ENCODE assay signal across 1 cellular context in the genomic region with DNA sequence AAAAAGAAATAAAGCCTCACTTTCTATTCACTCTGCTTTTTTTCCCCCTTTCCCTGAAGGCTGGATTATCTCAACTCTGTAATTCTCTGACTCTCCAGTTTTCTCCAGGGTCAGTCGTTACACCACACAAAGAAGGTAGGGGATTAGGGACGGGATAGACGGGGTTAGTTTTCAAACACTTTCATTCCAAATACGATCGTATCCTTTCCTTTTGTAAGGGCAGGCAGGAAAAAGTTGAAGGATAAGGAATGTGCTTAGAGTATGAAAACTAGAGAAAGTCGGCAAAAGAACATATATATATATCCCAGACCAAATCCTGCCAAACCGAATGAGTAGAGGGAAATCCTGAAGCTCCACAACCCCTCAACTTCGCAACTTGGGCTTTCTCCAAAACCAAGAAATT.
TF ChIP-seq lines count a peak whose summit lies in the region.

No MANE protein-coding gene starts in this region.

TF ChIP-seq in HepG2, 621 proteins besides CTCF, POLR2A, EP300 and RAD21:
- no peak for TF ChIP-seq ZSCAN29 (CRISPR knock-in tag; conservative IDR thresholded peaks at IDR 0.05)
- no peak for TF ChIP-seq MAZ (IDR thresholded peaks at IDR 0.05; ENCODE audit: borderline replicate concordance, low read depth, low read length)
- TF ChIP-seq MAZ (CRISPR knock-in tag; IDR thresholded peaks at IDR 0.05; ENCODE audit: low read depth) = no peak
- TF ChIP-seq ZNF160 (CRISPR knock-in tag; IDR thresholded peaks at IDR 0.05) = no peak
- no peak for TF ChIP-seq LCORL (IDR thresholded peaks at IDR 0.05)
- TF ChIP-seq LCORL (CRISPR knock-in tag; IDR thresholded peaks at IDR 0.05) = 0 out of 2 replicates have a peak, but pooled peaks have one; percentile 14
- no peak for TF ChIP-seq SATB2 (CRISPR knock-in tag; IDR thresholded peaks at IDR 0.05)
- no peak for TF ChIP-seq NFRKB (IDR thresholded peaks at IDR 0.05)
- TF ChIP-seq DZIP1 (CRISPR knock-in tag; IDR thresholded peaks at IDR 0.05) = no peak
- no peak for TF ChIP-seq CBFB (CRISPR knock-in tag; IDR thresholded peaks at IDR 0.05)
- peak; percentile 18 for TF ChIP-seq ASH2L (IDR thresholded peaks at IDR 0.05; ENCODE audit: insufficient read length, low read depth, low read length)
- no peak for TF ChIP-seq TOPORS (CRISPR knock-in tag; IDR thresholded peaks at IDR 0.05)
- TF ChIP-seq KDM3A (CRISPR knock-in tag; IDR thresholded peaks at IDR 0.05; ENCODE audit: low read depth) = no peak
- TF ChIP-seq ZNF44 (CRISPR knock-in tag; IDR thresholded peaks at IDR 0.05) = 0 out of 2 replicates have a peak, but pooled peaks have one; percentile 3
- 0 out of 2 replicates have a peak, but pooled peaks have one; percentile 9 for TF ChIP-seq ZNF766 (CRISPR knock-in tag; IDR thresholded peaks at IDR 0.05; ENCODE audit: borderline replicate concordance)
- TF ChIP-seq SIX1 (CRISPR knock-in tag; IDR thresholded peaks at IDR 0.05; ENCODE audit: borderline replicate concordance) = no peak
- no peak; the same call in 1 of the 2 replicates for TF ChIP-seq SP5 (CRISPR knock-in tag; IDR thresholded peaks at IDR 0.05; ENCODE audit: borderline replicate concordance, low read depth)
- 0 out of 2 replicates have a peak, but pooled peaks have one; percentile 10 for TF ChIP-seq ESRRA (CRISPR knock-in tag; IDR thresholded peaks at IDR 0.05; ENCODE audit: low read depth)
- no peak for TF ChIP-seq TOE1 (CRISPR knock-in tag; IDR thresholded peaks at IDR 0.05)
- no peak for TF ChIP-seq YEATS4 (CRISPR knock-in tag; IDR thresholded peaks at IDR 0.05; ENCODE audit: borderline replicate concordance)
- TF ChIP-seq, protein P1, sequence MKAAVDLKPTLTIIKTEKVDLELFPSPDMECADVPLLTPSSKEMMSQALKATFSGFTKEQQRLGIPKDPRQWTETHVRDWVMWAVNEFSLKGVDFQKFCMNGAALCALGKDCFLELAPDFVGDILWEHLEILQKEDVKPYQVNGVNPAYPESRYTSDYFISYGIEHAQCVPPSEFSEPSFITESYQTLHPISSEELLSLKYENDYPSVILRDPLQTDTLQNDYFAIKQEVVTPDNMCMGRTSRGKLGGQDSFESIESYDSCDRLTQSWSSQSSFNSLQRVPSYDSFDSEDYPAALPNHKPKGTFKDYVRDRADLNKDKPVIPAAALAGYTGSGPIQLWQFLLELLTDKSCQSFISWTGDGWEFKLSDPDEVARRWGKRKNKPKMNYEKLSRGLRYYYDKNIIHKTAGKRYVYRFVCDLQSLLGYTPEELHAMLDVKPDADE (CRISPR knock-in tag; IDR thresholded peaks at IDR 0.05) = no peak
- no peak for TF ChIP-seq SMAD3 (CRISPR knock-in tag; IDR thresholded peaks at IDR 0.05)
- no peak for TF ChIP-seq MEIS1 (CRISPR knock-in tag; IDR thresholded peaks at IDR 0.05; ENCODE audit: borderline replicate concordance)
- no peak for TF ChIP-seq ZNF354B (CRISPR knock-in tag; IDR thresholded peaks at IDR 0.05)
- no peak for TF ChIP-seq CC2D1A (CRISPR knock-in tag; IDR thresholded peaks at IDR 0.05)
- TF ChIP-seq ZFP36L2 (CRISPR knock-in tag; IDR thresholded peaks at IDR 0.05) = no peak
- no peak for TF ChIP-seq NFYB (CRISPR knock-in tag; IDR thresholded peaks at IDR 0.05)
- no peak for TF ChIP-seq ZNF761 (CRISPR knock-in tag; conservative IDR thresholded peaks at IDR 0.05)
- TF ChIP-seq, protein P2, sequence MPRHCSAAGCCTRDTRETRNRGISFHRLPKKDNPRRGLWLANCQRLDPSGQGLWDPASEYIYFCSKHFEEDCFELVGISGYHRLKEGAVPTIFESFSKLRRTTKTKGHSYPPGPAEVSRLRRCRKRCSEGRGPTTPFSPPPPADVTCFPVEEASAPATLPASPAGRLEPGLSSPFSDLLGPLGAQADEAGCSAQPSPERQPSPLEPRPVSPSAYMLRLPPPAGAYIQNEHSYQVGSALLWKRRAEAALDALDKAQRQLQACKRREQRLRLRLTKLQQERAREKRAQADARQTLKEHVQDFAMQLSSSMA (CRISPR knock-in tag; IDR thresholded peaks at IDR 0.05) = no peak
- TF ChIP-seq ZNF136 (CRISPR knock-in tag; IDR thresholded peaks at IDR 0.05; ENCODE audit: low read depth) = 0 out of 2 replicates have a peak, but pooled peaks have one; percentile 4
- no peak for TF ChIP-seq NKX3-1 (CRISPR knock-in tag; IDR thresholded peaks at IDR 0.05)
- no peak for TF ChIP-seq ZBTB3 (CRISPR knock-in tag; IDR thresholded peaks at IDR 0.05; ENCODE audit: borderline replicate concordance, low read depth)
- TF ChIP-seq, protein P3, sequence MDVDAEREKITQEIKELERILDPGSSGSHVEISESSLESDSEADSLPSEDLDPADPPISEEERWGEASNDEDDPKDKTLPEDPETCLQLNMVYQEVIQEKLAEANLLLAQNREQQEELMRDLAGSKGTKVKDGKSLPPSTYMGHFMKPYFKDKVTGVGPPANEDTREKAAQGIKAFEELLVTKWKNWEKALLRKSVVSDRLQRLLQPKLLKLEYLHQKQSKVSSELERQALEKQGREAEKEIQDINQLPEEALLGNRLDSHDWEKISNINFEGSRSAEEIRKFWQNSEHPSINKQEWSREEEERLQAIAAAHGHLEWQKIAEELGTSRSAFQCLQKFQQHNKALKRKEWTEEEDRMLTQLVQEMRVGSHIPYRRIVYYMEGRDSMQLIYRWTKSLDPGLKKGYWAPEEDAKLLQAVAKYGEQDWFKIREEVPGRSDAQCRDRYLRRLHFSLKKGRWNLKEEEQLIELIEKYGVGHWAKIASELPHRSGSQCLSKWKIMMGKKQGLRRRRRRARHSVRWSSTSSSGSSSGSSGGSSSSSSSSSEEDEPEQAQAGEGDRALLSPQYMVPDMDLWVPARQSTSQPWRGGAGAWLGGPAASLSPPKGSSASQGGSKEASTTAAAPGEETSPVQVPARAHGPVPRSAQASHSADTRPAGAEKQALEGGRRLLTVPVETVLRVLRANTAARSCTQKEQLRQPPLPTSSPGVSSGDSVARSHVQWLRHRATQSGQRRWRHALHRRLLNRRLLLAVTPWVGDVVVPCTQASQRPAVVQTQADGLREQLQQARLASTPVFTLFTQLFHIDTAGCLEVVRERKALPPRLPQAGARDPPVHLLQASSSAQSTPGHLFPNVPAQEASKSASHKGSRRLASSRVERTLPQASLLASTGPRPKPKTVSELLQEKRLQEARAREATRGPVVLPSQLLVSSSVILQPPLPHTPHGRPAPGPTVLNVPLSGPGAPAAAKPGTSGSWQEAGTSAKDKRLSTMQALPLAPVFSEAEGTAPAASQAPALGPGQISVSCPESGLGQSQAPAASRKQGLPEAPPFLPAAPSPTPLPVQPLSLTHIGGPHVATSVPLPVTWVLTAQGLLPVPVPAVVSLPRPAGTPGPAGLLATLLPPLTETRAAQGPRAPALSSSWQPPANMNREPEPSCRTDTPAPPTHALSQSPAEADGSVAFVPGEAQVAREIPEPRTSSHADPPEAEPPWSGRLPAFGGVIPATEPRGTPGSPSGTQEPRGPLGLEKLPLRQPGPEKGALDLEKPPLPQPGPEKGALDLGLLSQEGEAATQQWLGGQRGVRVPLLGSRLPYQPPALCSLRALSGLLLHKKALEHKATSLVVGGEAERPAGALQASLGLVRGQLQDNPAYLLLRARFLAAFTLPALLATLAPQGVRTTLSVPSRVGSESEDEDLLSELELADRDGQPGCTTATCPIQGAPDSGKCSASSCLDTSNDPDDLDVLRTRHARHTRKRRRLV (CRISPR knock-in tag; IDR thresholded peaks at IDR 0.05) = peak; percentile 34; the same call in 1 of the 2 replicates
- no peak for TF ChIP-seq TBX2 (CRISPR knock-in tag; IDR thresholded peaks at IDR 0.05; ENCODE audit: borderline replicate concordance)
- TF ChIP-seq ZEB1 (IDR thresholded peaks at IDR 0.05; ENCODE audit: insufficient replicate concordance, low read depth) = no peak
- no peak for TF ChIP-seq HNF1B (CRISPR knock-in tag; IDR thresholded peaks at IDR 0.05)
- TF ChIP-seq DNMT3B (CRISPR knock-in tag; conservative IDR thresholded peaks at IDR 0.05) = no peak
- TF ChIP-seq RARA (CRISPR knock-in tag; IDR thresholded peaks at IDR 0.05) = no peak
- TF ChIP-seq ARNT (IDR thresholded peaks at IDR 0.05) = no peak
- no peak for TF ChIP-seq NR2C2 (CRISPR knock-in tag; IDR thresholded peaks at IDR 0.05; ENCODE audit: borderline replicate concordance)
- TF ChIP-seq ZNF720 (CRISPR knock-in tag; IDR thresholded peaks at IDR 0.05) = no peak
- no peak for TF ChIP-seq HMGA1 (CRISPR knock-in tag; conservative IDR thresholded peaks at IDR 0.05)
- no peak for TF ChIP-seq DR1 (CRISPR knock-in tag; IDR thresholded peaks at IDR 0.05)
- TF ChIP-seq, protein P4, sequence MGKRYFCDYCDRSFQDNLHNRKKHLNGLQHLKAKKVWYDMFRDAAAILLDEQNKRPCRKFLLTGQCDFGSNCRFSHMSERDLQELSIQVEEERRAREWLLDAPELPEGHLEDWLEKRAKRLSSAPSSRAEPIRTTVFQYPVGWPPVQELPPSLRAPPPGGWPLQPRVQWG (CRISPR knock-in tag; IDR thresholded peaks at IDR 0.05; ENCODE audit: borderline replicate concordance, low read depth) = no peak
